8 cellular contexts compared by ENCODE assay signal in genomic region chr9:85743290-85744128, GRCh38. TPM values are rescaled to one million over a fixed set of nuclear protein-coding genes. Genes with fewer than 3 reads are reported as not detected.
DNase-seq lines count a peak whose midpoint lies in the region; ATAC-seq and TF ChIP-seq lines count a peak whose summit lies in the region.

No MANE protein-coding gene starts in this region.

- TF ChIP-seq CTCF in NB4 (IDR thresholded peaks at IDR 0.05; ENCODE audit: low read depth, low read length) (no peak), astrocyte of the cerebellum (IDR thresholded peaks at IDR 0.05; ENCODE audit: low read depth, low read length, missing control alignments) (no peak)

- no peaks in the 10 kb centered on the region for H3K27me3 ChIP-seq in mucosa of rectum (ENCODE audit: control insufficient read depth in 2 of 2, insufficient read depth in 2 of 2, low read length in 2 of 2)

- intact Hi-C loops in sciatic nerve (cut with DNase I) = no loop called here

- in situ Hi-C loops in astrocyte of the cerebellum (cut with HindIII; ENCODE audit: low sequenced_read_pairs) = no loop called here

- TF ChIP-seq POLR2A in NB4 (IDR thresholded peaks at IDR 0.05; ENCODE audit: extremely low read depth, insufficient read length) = no peak

- ATAC-seq in GM19324 (IDR thresholded peaks at IDR 0.05; ENCODE audit: low FRiP score, unreplicated experiment) (no peak), sciatic nerve (no peak)

- no peaks in the 10 kb centered on the region for H3K36me3 ChIP-seq in mucosa of rectum (ENCODE audit: control insufficient read depth in 2 of 2, insufficient read depth in 2 of 2, low read length in 2 of 2)

- H3K9me3 ChIP-seq in mucosa of rectum (ENCODE audit: control insufficient read depth in 2 of 2, low read length in 2 of 2) = no peaks in the 10 kb centered on the region

- DNase-seq in GF-D8 (lab: John Stamatoyannopoulos, UW) (peak; percentile 39), NB4 (ENCODE audit: low read depth) (peak; percentile 87), astrocyte of the cerebellum (ENCODE audit: low read depth) (peak; percentile 85), sciatic nerve (ENCODE audit: low spot score) (no peak), GDM1 (lab: John Stamatoyannopoulos, UW) (no peak), ecto neural progenitor cell (ENCODE audit: low spot score) (no peak)

- no peak overlapping the region for H3K9ac ChIP-seq in mucosa of rectum (ENCODE audit: low read depth in 1 of 2, low read length in 2 of 2)

- peak overlapping the region; percentile 34 for H3K4me3 ChIP-seq in NB4 (ENCODE audit: low read depth, low read length)
- no peak overlapping the region for H3K4me3 ChIP-seq in astrocyte of the cerebellum (ENCODE audit: low read depth, low read length)
- peak overlapping the region; percentile 7 to 56 for H3K4me3 ChIP-seq in mucosa of rectum (ENCODE audit: low read length in 2 of 2)

- peaks cover 4 to 11% of the 10 kb centered on the region in 2 donors for H3K4me1 ChIP-seq in mucosa of rectum (ENCODE audit: control insufficient read depth in 2 of 2, insufficient read depth in 2 of 2, low read length in 2 of 2)

- no peak overlapping the region for H3K27ac ChIP-seq in mucosa of rectum (ENCODE audit: low read depth in 2 of 2, low read length in 2 of 2)

RNA-seq across cellular contexts. Expression of gene AGTPBP1, which starts 1.8 kb away (rescaled TPM):
- 31.6 TPM for total RNA-seq in sciatic nerve

Comparison
In these comparisons a context has a peak if more than half of its experiments do, and no peak if none do; other contexts are left out.
1. DNase-seq: peak in GF-D8 (single experiment), NB4 (single experiment) and astrocyte of the cerebellum (single experiment); none in sciatic nerve (single experiment), GDM1 (single experiment) and ecto neural progenitor cell (single experiment).